ENCODE assay signal across 27 cellular contexts in genomic region chr16:14092579-14092978, GRCh38.
"Had no signal": no experiment of that assay in that cellular context is flagged by ENCODE, and none has a peak within 500 bp of the region (broad histone marks: within the 10 kb centered on the region; RNA-seq: fewer than 3 reads in every experiment).

No MANE protein-coding gene starts in this region.

- H3K4me3 ChIP-seq: adrenal gland, ascending aorta, colonic mucosa, left ventricle myocardium inferior, mucosa of descending colon, testis had no signal

- H3K36me3 ChIP-seq: adrenal gland, ascending aorta, brain microvascular endothelial cell, colonic mucosa, left ventricle myocardium inferior had no signal

- H3K9me3 Mint-ChIP-seq: activated T-cell treated with anti-CD3 and anti-CD28 coated beads, Interleukin-2, amount 50 U/mL, for 4 hours; activated T-helper 2 cell treated with anti-CD3 and anti-CD28 coated beads, Interferon-gamma antibody, Interleukin-2, Interleukin-4, amounts not matched to agents 10 μg/mL and 5 μg/mL and 100 μg/mL, durations not matched to agents 14 hours and 24 hours and 36 hours; central memory CD8-positive, alpha-beta T cell; endodermal cell; stimulated activated naive B cell treated with anti-CD40 and anti-IgM and Interleukin-4, amounts not matched to agents 10 μg/mL and 1 μg/mL and 100 μg/mL, for 72 hours; WTC11 had no signal

- H3K27ac ChIP-seq: ascending aorta, brain microvascular endothelial cell, colonic mucosa, left ventricle myocardium inferior, testis had no signal

- H3K36me3 Mint-ChIP-seq: WTC11 had no signal

- H3K27me3 ChIP-seq: adrenal gland, ascending aorta, brain microvascular endothelial cell, colonic mucosa, testis had no signal

- H3K4me3 Mint-ChIP-seq: activated CD4-positive, alpha-beta T cell treated with anti-CD3 and anti-CD28 coated beads for 36 hours; activated naive CD8-positive, alpha-beta T cell; activated T-cell treated with anti-CD3 and anti-CD28 coated beads, Interleukin-2, amount 50 U/mL, for 4 hours; central memory CD8-positive, alpha-beta T cell; endodermal cell; stimulated activated naive B cell treated with anti-CD40 and anti-IgM and Interleukin-4, amounts not matched to agents 10 μg/mL and 1 μg/mL and 100 μg/mL, for 72 hours; WTC11 had no signal

- H3K27me3 Mint-ChIP-seq: activated CD4-positive, alpha-beta T cell treated with anti-CD3 and anti-CD28 coated beads for 36 hours; activated naive CD8-positive, alpha-beta T cell; central memory CD8-positive, alpha-beta T cell; stimulated activated naive B cell treated with anti-CD40 and anti-IgM and Interleukin-4, amounts not matched to agents 10 μg/mL and 1 μg/mL and 100 μg/mL, for 72 hours had no signal

- ATAC-seq: activated CD4-positive, alpha-beta T cell treated with anti-CD3 and anti-CD28 coated beads for 36 hours; activated T-cell treated with anti-CD3 and anti-CD28 coated beads, Interleukin-2, amount 50 U/mL, for 4 hours; mucosa of descending colon; sciatic nerve; stimulated activated naive B cell treated with anti-CD40 and anti-IgM and Interleukin-4, amounts not matched to agents 10 μg/mL and 1 μg/mL and 100 μg/mL, for 72 hours; WTC11 had no signal

- DNase-seq: activated CD4-positive, alpha-beta T cell treated with anti-CD3 and anti-CD28 coated beads for 36 hours; activated CD4-positive, alpha-beta T cell treated with anti-CD3 and anti-CD28 coated beads, Interleukin-2, amount 50 U/mL, for 48 hours; activated CD8-positive, alpha-beta memory T cell treated with anti-CD3 and anti-CD28 coated beads, Interleukin-2, amount 50 U/mL, for 48 hours; activated naive CD4-positive, alpha-beta T cell; activated T-cell treated with anti-CD3 and anti-CD28 coated beads, Interleukin-2, amount 50 U/mL, for 4 hours; adrenal gland; brain microvascular endothelial cell; colonic mucosa; endodermal cell; foreskin melanocyte; hippocampal formation; left ventricle myocardium inferior; mesenchymal stem cell; mucosa of descending colon; occipital lobe; posterior cingulate gyrus; stimulated activated CD4-positive, alpha-beta T cell treated with anti-CD3 and anti-CD28 coated beads, Interleukin-2, amount 100 ng/mL, for 48 hours; stimulated activated CD8-positive, alpha-beta memory T cell treated with anti-CD3 and anti-CD28 coated beads, Interleukin-4, amount 100 ng/mL, for 48 hours; stimulated activated naive B cell treated with anti-CD40 and anti-IgM and Interleukin-4, amounts not matched to agents 10 μg/mL and 1 μg/mL and 100 μg/mL, for 72 hours; T-helper 9 cell; testis had no signal

- H3K27ac Mint-ChIP-seq: activated CD4-positive, alpha-beta T cell treated with anti-CD3 and anti-CD28 coated beads for 36 hours; activated naive CD8-positive, alpha-beta T cell; activated T-helper 2 cell treated with anti-CD3 and anti-CD28 coated beads, Interferon-gamma antibody, Interleukin-2, Interleukin-4, amounts not matched to agents 10 μg/mL and 5 μg/mL and 100 μg/mL, durations not matched to agents 14 hours and 24 hours and 36 hours; endodermal cell; stimulated activated naive B cell treated with anti-CD40 and anti-IgM and Interleukin-4, amounts not matched to agents 10 μg/mL and 1 μg/mL and 100 μg/mL, for 72 hours; WTC11 had no signal

- H3K9me3 ChIP-seq: adrenal gland, ascending aorta, colonic mucosa, left ventricle myocardium inferior, mucosa of descending colon, testis had no signal
